ENCODE assay signal across 8 cellular contexts in the genomic region with DNA sequence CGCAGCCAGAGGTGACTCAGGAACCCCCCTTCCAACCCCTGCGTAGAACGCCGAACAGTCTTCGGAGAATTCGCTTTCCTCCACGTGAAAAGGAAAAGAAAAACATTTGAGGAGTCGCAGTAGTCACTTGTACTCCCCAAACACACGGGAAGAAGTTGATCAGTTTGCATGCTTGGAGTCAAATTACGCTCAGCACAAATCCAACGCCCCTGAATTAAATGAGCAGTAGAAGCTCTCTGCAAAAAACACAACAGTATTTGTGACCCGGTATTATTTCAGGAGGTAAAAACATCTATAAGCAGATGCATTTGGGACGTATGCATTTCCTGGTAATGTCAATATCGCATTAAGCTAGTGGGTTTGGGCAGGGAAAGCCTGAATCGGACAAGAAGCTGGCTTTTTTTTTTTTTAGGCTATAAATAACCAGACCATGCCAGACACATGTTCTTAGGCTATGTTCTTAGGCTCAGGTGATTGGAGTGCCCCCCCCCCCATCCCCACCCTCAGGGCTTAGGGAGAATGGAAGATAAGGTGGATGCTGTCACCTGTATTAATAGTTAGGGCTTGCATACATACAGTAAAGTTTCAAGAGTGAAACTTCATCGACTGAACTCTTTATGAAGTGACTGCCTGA. TPM values are rescaled to one million over a fixed set of nuclear protein-coding genes. Genes with fewer than 3 reads are reported as not detected.
A peak's percentile ranks its signal among the peaks of the same experiment; 100 is the strongest.
DNase-seq lines count a peak whose midpoint lies in the region; ATAC-seq and TF ChIP-seq lines count a peak whose summit lies in the region.

No MANE protein-coding gene starts in this region.

- H3K27ac ChIP-seq in esophagus muscularis mucosa (replicated peaks in 1 of 4): peak overlapping the region; percentile 84 to 90 (median 90)

- H3K4me1 ChIP-seq in esophagus muscularis mucosa: peaks cover 7 to 35% (median 26%) of the 10 kb centered on the region in 4 donors

- H3K9me3 ChIP-seq in esophagus muscularis mucosa: no peaks in the 10 kb centered on the region

- CTCF ChIA-PET in AG04449 (lab: Yijun Ruan, JAX): interaction anchor here (0.8 to 8.0 kb wide), 18 partner anchors 10 to 205 kb away, joined by 3 to 45 read pairs (median 4); no protein-coding TSS in a partner anchor

- H3K36me3 ChIP-seq in esophagus muscularis mucosa: no peaks in the 10 kb centered on the region

- POLR2A ChIA-PET in AG04449 (lab: Yijun Ruan, JAX): interaction anchor here (0.7 to 2.4 kb wide), 18 partner anchors 12 to 179 kb away, joined by 3 to 23 read pairs (median 6); no protein-coding TSS in a partner anchor

- no peak for DNase-seq in AG04449 (ENCODE audit: low read depth, low spot score)
- DNase-seq in SW480 (ENCODE audit: low spot score): peak; percentile 20
- DNase-seq in esophagus muscularis mucosa (ENCODE audit: extremely low spot score): no peak
- no peak for DNase-seq in neural crest cell (ENCODE audit: low read depth, low spot score)
- DNase-seq in HuH-7 (ENCODE audit: low spot score): no peak
- DNase-seq in NCI-H526 treated with DMSO at 0.1 percent for 48 hours (lab: John Stamatoyannopoulos, UW): no peak

- TF ChIP-seq POLR2A in esophagus muscularis mucosa (IDR thresholded peaks at IDR 0.05; ENCODE audit: low read depth): no peak

- peaks cover 33% of the 10 kb centered on the region for H3K27me3 Mint-ChIP-seq in neural crest cell (ENCODE audit: low read depth)

- H3K4me3 ChIP-seq in AG04449 (ENCODE audit: low read depth, low read length): peak overlapping the region; percentile 83
- H3K4me3 ChIP-seq in esophagus muscularis mucosa: peak overlapping the region; percentile 84 to 93 (median 90)

- no peaks in the 10 kb centered on the region for H3K36me3 Mint-ChIP-seq in neural crest cell (ENCODE audit: low read depth)

- peaks cover 27% of the 10 kb centered on the region for H3K4me1 Mint-ChIP-seq in neural crest cell

- H3K9me3 Mint-ChIP-seq in neural crest cell: no peaks in the 10 kb centered on the region

- TF ChIP-seq EP300 in esophagus muscularis mucosa (IDR thresholded peaks at IDR 0.05): no peak

- ATAC-seq in GM19468 (IDR thresholded peaks at IDR 0.05; ENCODE audit: extremely low read depth, unreplicated experiment) (peak; percentile 1), GM18907 (IDR thresholded peaks at IDR 0.05; ENCODE audit: unreplicated experiment) (no peak)

- TF ChIP-seq CTCF in AG04449 (IDR thresholded peaks at IDR 0.05; ENCODE audit: insufficient read depth, low read length, missing control alignments) (no peak), esophagus muscularis mucosa (IDR thresholded peaks at IDR 0.05) (no peak), neural crest cell (conservative IDR thresholded peaks at IDR 0.05) (no peak)

- 0% methylated on average over 15 of the region's 16 CpGs for WGBS in esophagus muscularis mucosa

- peak overlapping the region; percentile 85 for H3K27ac Mint-ChIP-seq in neural crest cell (ENCODE audit: unreplicated experiment)

- no peaks in the 10 kb centered on the region for H3K27me3 ChIP-seq in esophagus muscularis mucosa

- H3K4me3 Mint-ChIP-seq in neural crest cell: peak overlapping the region; percentile 99

- intact Hi-C loops in esophagus muscularis mucosa (cut with DNase I): loop anchor here (5.0 kb wide), 1 partner anchor 106 kb away; no protein-coding TSS in a partner anchor

RNA-seq across cellular contexts. Expression of a gene that starts 0.9 kb away (rescaled TPM):
- total RNA-seq in esophagus muscularis mucosa: 10 to 100 TPM; 11.6 to 21.6 (median 16.5) TPM
- total RNA-seq in neural crest cell: 18.4 and 20.6 TPM in 2 replicates
